ENCODE assay signal across 27 cellular contexts in the genomic region with DNA sequence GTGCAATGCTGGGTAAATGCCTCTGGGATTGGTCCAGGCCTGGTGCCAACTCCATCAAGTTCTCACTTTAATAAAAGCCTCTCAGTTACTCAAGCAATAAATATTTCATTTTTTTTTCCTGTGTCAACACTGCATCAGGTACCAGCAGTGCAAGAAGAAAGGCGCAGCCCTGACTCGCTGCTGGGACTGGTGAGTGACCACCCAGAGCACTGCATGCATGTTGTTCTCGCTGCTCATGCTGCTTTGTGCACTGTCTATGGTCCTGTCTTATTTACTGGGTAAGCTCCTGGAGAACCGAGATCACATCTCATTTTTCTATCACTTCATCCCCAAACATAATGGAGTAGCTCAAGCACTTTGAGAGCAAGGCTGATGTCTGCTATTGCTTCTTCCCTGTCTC.
"Had no signal": no experiment of that assay in that cellular context is flagged by ENCODE, and none has a peak within 500 bp of the region (broad histone marks: within the 10 kb centered on the region; RNA-seq: fewer than 3 reads in every experiment).

No MANE protein-coding gene starts in this region.

- H3K36me3 Mint-ChIP-seq: naive thymus-derived CD8-positive, alpha-beta T cell; stimulated activated naive B cell treated with anti-CD40 and anti-IgM and Interleukin-4, amounts not matched to agents 10 μg/mL and 1 μg/mL and 100 μg/mL, for 72 hours had no signal

- H3K4me3 Mint-ChIP-seq: naive thymus-derived CD8-positive, alpha-beta T cell; nephron; neural crest cell; stimulated activated naive B cell treated with anti-CD40 and anti-IgM and Interleukin-4, amounts not matched to agents 10 μg/mL and 1 μg/mL and 100 μg/mL, for 72 hours had no signal

- DNase-seq: hippocampal formation; kidney glomerular epithelial cell; left cardiac atrium; lower lobe of right lung; mammary epithelial cell; mesenchymal stem cell; naive thymus-derived CD8-positive, alpha-beta T cell; nucleus accumbens; psoas muscle; right cardiac atrium; stimulated activated CD4-positive, alpha-beta T cell treated with anti-CD3 and anti-CD28 coated beads, Interleukin-12 subunit alpha, Interleukin-12 subunit beta, amount 100 ng/mL, for 4 hours; stimulated activated CD4-positive, alpha-beta T cell treated with anti-CD3 and anti-CD28 coated beads, Interleukin-15, amount 100 ng/mL, for 24 hours; stimulated activated CD4-positive, alpha-beta T cell treated with anti-CD3 and anti-CD28 coated beads, Interleukin-2, amount 100 ng/mL, for 24 hours; stimulated activated CD4-positive, alpha-beta T cell treated with anti-CD3 and anti-CD28 coated beads, Interleukin-4, amount 100 ng/mL, for 1 hour; stimulated activated naive B cell treated with anti-CD40 and anti-IgM and Interleukin-4, amounts not matched to agents 10 μg/mL and 1 μg/mL and 100 μg/mL, for 72 hours; stimulated activated naive CD8-positive, alpha-beta T cell treated with anti-CD3 and anti-CD28 coated beads, Interleukin-15, Interleukin-2, amounts not matched to agents 100 U/mL and 50 U/mL, for 24 hours; stomach; testis; thyroid gland; transverse colon; upper lobe of left lung had no signal

- ATAC-seq: left cardiac atrium; left lobe of liver; lower lobe of right lung; naive thymus-derived CD8-positive, alpha-beta T cell; psoas muscle; right cardiac atrium; sciatic nerve; stimulated activated naive B cell treated with anti-CD40 and anti-IgM and Interleukin-4, amounts not matched to agents 10 μg/mL and 1 μg/mL and 100 μg/mL, for 72 hours; stimulated activated naive CD8-positive, alpha-beta T cell treated with anti-CD3 and anti-CD28 coated beads, Interleukin-15, Interleukin-2, amounts not matched to agents 100 U/mL and 50 U/mL, for 24 hours had no signal

- H3K27ac Mint-ChIP-seq: naive thymus-derived CD8-positive, alpha-beta T cell; nephron; stimulated activated naive B cell treated with anti-CD40 and anti-IgM and Interleukin-4, amounts not matched to agents 10 μg/mL and 1 μg/mL and 100 μg/mL, for 72 hours had no signal

- H3K4me3 ChIP-seq: lower lobe of right lung, psoas muscle, skin epidermis, stomach, testis, thyroid gland, transverse colon, upper lobe of left lung, vagina had no signal

- H3K9me3 Mint-ChIP-seq: nephron, neural crest cell had no signal

- H3K27me3 Mint-ChIP-seq: stimulated activated naive B cell treated with anti-CD40 and anti-IgM and Interleukin-4, amounts not matched to agents 10 μg/mL and 1 μg/mL and 100 μg/mL, for 72 hours had no signal

- H3K4me1 Mint-ChIP-seq: naive thymus-derived CD8-positive, alpha-beta T cell; nephron; stimulated activated naive B cell treated with anti-CD40 and anti-IgM and Interleukin-4, amounts not matched to agents 10 μg/mL and 1 μg/mL and 100 μg/mL, for 72 hours had no signal
